In the genomic region with DNA sequence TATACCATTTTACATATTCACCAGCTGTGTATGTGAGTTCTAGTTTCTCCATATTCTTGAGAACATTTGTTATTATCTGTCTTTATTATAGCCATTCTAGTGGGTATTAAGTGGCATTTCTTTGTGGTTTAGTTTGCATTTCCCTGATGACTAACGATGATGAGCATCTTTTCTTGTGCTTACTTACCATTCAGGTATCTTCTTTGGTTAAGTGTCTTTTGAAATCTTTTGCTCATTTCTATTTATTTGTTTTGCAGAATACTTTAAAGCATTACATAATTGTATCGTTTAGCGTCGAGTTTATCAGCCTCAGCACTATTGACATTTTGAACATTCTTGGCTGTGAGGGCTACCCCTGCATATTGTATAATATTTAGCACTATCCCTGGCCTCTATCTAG, we compare ENCODE assay signal across 17 cellular contexts.
"Had no signal": no experiment of that assay in that cellular context is flagged by ENCODE, and none has a peak within 500 bp of the region (broad histone marks: within the 10 kb centered on the region; RNA-seq: fewer than 3 reads in every experiment).

No MANE protein-coding gene starts in this region.

- H3K4me3 ChIP-seq: body of pancreas, lung, right lobe of liver, suprapubic skin, upper lobe of left lung had no signal

- H3K36me3 Mint-ChIP-seq: natural killer cell, WTC11 had no signal

- H3K9me3 Mint-ChIP-seq: activated naive CD8-positive, alpha-beta T cell treated with anti-CD3 and anti-CD28 coated beads, Interleukin-2, amount 50 U/mL, for 24 hours had no signal

- ATAC-seq: activated CD8-positive, alpha-beta T cell treated with anti-CD3 and anti-CD28 coated beads, Interleukin-2, amount 10 ng/mL, durations not matched to agents 7 days and 5 days; activated naive CD8-positive, alpha-beta T cell treated with anti-CD3 and anti-CD28 coated beads, Interleukin-2, amount 50 U/mL, for 24 hours; body of pancreas; esophagus mucosa; left colon; natural killer cell; right lobe of liver; WTC11 had no signal

- H3K27me3 Mint-ChIP-seq: activated naive CD8-positive, alpha-beta T cell treated with anti-CD3 and anti-CD28 coated beads, Interleukin-2, amount 50 U/mL, for 24 hours; progenitor cell of endocrine pancreas had no signal

- H3K27ac Mint-ChIP-seq: activated CD8-positive, alpha-beta T cell treated with anti-CD3 and anti-CD28 coated beads, Interleukin-2, amount 10 ng/mL, durations not matched to agents 7 days and 5 days; activated naive CD8-positive, alpha-beta T cell treated with anti-CD3 and anti-CD28 coated beads, Interleukin-2, amount 50 U/mL, for 24 hours; endodermal cell; natural killer cell; progenitor cell of endocrine pancreas; WTC11 had no signal

- H3K27me3 ChIP-seq: body of pancreas, right lobe of liver, suprapubic skin, upper lobe of left lung had no signal

- H3K4me1 Mint-ChIP-seq: activated naive CD8-positive, alpha-beta T cell treated with anti-CD3 and anti-CD28 coated beads, Interleukin-2, amount 50 U/mL, for 24 hours; endodermal cell; natural killer cell; WTC11 had no signal

- H3K4me3 Mint-ChIP-seq: activated CD8-positive, alpha-beta T cell treated with anti-CD3 and anti-CD28 coated beads, Interleukin-2, amount 10 ng/mL, durations not matched to agents 7 days and 5 days; activated naive CD8-positive, alpha-beta T cell treated with anti-CD3 and anti-CD28 coated beads, Interleukin-2, amount 50 U/mL, for 24 hours; endodermal cell; natural killer cell; WTC11 had no signal

- H3K27ac ChIP-seq: body of pancreas, right lobe of liver, suprapubic skin, upper lobe of left lung had no signal

- H3K4me1 ChIP-seq: body of pancreas, right lobe of liver, suprapubic skin, upper lobe of left lung had no signal

- DNase-seq: activated CD4-positive, alpha-beta T cell treated with anti-CD3 and anti-CD28 coated beads for 48 hours; activated CD8-positive, alpha-beta memory T cell treated with anti-CD3 and anti-CD28 coated beads, Interleukin-2, amount 50 U/mL, for 48 hours; activated CD8-positive, alpha-beta T cell treated with anti-CD3 and anti-CD28 coated beads, Interleukin-2, amount 10 ng/mL, durations not matched to agents 7 days and 5 days; activated naive CD4-positive, alpha-beta T cell; activated naive CD8-positive, alpha-beta T cell treated with anti-CD3 and anti-CD28 coated beads, Interleukin-2, amount 50 U/mL, for 24 hours; body of pancreas; endodermal cell; left colon; natural killer cell; right lobe of liver; stimulated activated naive CD4-positive, alpha-beta T cell treated with Interleukin-2 at 50 U/mL for 16 hours; upper lobe of left lung had no signal

- H3K36me3 ChIP-seq: right lobe of liver, suprapubic skin, upper lobe of left lung had no signal

- H3K9me3 ChIP-seq: body of pancreas, right lobe of liver, suprapubic skin, upper lobe of left lung had no signal
